ENCODE assay signal across 8 cellular contexts in the genomic region with DNA sequence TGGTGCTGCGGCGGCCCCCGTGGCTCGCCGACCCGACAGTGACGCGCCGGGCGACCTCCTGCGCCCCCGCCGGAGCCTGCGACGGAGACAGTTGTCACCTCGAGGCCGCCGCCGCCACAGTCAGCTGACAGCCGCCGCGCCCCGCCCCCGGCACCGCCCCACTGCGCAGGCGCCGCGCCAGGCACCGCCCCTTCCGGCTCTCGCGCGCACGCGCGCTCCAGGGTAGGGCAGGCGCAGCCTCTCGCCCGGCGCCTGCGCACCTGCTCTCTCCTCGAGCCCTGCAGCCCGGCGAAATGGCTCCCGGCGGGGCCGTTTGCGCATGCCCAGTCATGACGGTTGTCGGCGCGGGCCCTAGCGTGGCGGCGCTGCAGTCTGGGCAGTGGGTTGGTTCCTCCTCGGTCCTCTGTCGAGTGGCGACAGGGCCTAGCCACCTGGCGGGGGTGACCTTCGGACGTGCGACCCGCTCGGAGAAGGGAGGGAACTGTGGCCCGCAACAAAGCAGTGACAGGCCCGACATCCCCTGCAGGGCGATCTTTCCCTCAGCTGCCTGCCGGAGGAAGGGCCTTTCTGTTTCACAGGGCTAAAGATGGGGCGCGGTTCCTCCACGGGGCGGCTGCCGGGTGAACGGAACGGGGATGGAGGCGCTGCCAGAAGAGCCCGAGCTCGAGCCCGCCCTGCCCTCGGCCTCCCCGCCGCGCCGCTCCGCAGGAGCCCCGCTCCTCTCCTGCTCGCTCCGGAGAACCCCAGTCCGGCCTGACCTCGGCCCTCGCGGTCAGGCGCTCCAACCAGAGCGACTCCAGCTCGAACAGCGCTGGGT. TPM values are rescaled to one million over a fixed set of nuclear protein-coding genes. Genes with fewer than 3 reads are reported as not detected.
A peak's percentile ranks its signal among the peaks of the same experiment; 100 is the strongest.
DNase-seq lines count a peak whose midpoint lies in the region; ATAC-seq and TF ChIP-seq lines count a peak whose summit lies in the region.

A gene (minus strand): TSS at position 135 of the 817 bp plus-strand sequence. CDS start 134 bp downstream, at position 1.

- peaks cover 15% of the 10 kb centered on the region for H3K36me3 Mint-ChIP-seq in activated CD4-positive, alpha-beta T cell treated with anti-CD3 and anti-CD28 coated beads, Interleukin-2, amount 10 ng/mL, durations not matched to agents 24 days and 14 days (ENCODE audit: low read depth)

- no peaks in the 10 kb centered on the region for H3K27me3 ChIP-seq in BLaER1 treated with 17β-estradiol and CSF1 and Interleukin-3, amounts not matched to agents 10 nM and 100 nM

- H3K4me2 ChIP-seq in BLaER1 treated with 17β-estradiol and CSF1 and Interleukin-3, amounts not matched to agents 10 nM and 100 nM = peak within 1 kb of the TSS; percentile 93 to 100 (median 98)

- peak; percentile 98 for DNase-seq in GM19240 (ENCODE audit: insufficient read length, low spot score)
- peak; percentile 50 for DNase-seq in NCI-H524 treated with DMSO at 0.1 percent for 48 hours (lab: John Stamatoyannopoulos, UW)
- DNase-seq in activated CD4-positive, alpha-beta T cell treated with anti-CD3 and anti-CD28 coated beads, Interleukin-2, amount 10 ng/mL, durations not matched to agents 24 days and 14 days = peak; percentile 99
- DNase-seq in coronary artery (ENCODE audit: low spot score) = peak; percentile 96
- peak; percentile 98 for DNase-seq in left kidney (ENCODE audit: low read depth, low spot score)
- DNase-seq in stimulated activated CD4-positive, alpha-beta T cell treated with anti-CD3 and anti-CD28 coated beads, Interleukin-1b, Interleukin-23, amount 100 ng/mL, for 48 hours = peak; percentile 97

- intact Hi-C loops in activated CD4-positive, alpha-beta T cell treated with anti-CD3 and anti-CD28 coated beads, Interleukin-2, amount 10 ng/mL, durations not matched to agents 24 days and 14 days (cut with micrococcal nuclease) = loop anchor here (1.0 to 2.0 kb wide), 3 partner anchors 27 to 73 kb away; no protein-coding TSS in a partner anchor

- H3K9me3 Mint-ChIP-seq in activated CD4-positive, alpha-beta T cell treated with anti-CD3 and anti-CD28 coated beads, Interleukin-2, amount 10 ng/mL, durations not matched to agents 24 days and 14 days = peaks cover 26% of the 10 kb centered on the region

- no peak for TF ChIP-seq CTCF in coronary artery (IDR thresholded peaks at IDR 0.05)

- H3K4me3 ChIP-seq in BLaER1 treated with 17β-estradiol and CSF1 and Interleukin-3, amounts not matched to agents 10 nM and 100 nM = peak within 1 kb of the TSS; percentile 76 to 99 (median 93)
- H3K4me3 ChIP-seq in coronary artery = peak within 1 kb of the TSS; percentile 96

- H3K27ac ChIP-seq in BLaER1 treated with 17β-estradiol and CSF1 and Interleukin-3, amounts not matched to agents 10 nM and 100 nM = peak within 1 kb of the TSS; percentile 82 to 97 (median 91)
- peak within 1 kb of the TSS; percentile 96 to 97 for H3K27ac ChIP-seq in coronary artery

- H3K27ac Mint-ChIP-seq in activated CD4-positive, alpha-beta T cell treated with anti-CD3 and anti-CD28 coated beads, Interleukin-2, amount 10 ng/mL, durations not matched to agents 24 days and 14 days = peak within 1 kb of the TSS; percentile 94

- peaks cover 62 to 66% (median 64%) of the 10 kb centered on the region in 10 experiments for H3K4me1 ChIP-seq in BLaER1 treated with 17β-estradiol and CSF1 and Interleukin-3, amounts not matched to agents 10 nM and 100 nM

- H3K9ac ChIP-seq in BLaER1 treated with 17β-estradiol and CSF1 and Interleukin-3, amounts not matched to agents 10 nM and 100 nM = peak within 1 kb of the TSS; percentile 89 to 94 (median 93)

- peaks cover 21% of the 10 kb centered on the region for H3K27me3 Mint-ChIP-seq in activated CD4-positive, alpha-beta T cell treated with anti-CD3 and anti-CD28 coated beads, Interleukin-2, amount 10 ng/mL, durations not matched to agents 24 days and 14 days

- peak; percentile 71 for ATAC-seq in HG03457 (IDR thresholded peaks at IDR 0.05; ENCODE audit: unreplicated experiment)

- H4K20me1 ChIP-seq in BLaER1 treated with 17β-estradiol and CSF1 and Interleukin-3, amounts not matched to agents 10 nM and 100 nM = peaks cover 37 to 45% (median 44%) of the 10 kb centered on the region in 11 experiments

- H3K36me3 ChIP-seq in BLaER1 treated with 17β-estradiol and CSF1 and Interleukin-3, amounts not matched to agents 10 nM and 100 nM = peaks cover 8 to 31% (median 17%) of the 10 kb centered on the region in 11 experiments; a peak in 20 of 22 replicates

- peaks cover 20 to 45% (median 26%) of the 10 kb centered on the region in 11 experiments; a peak in 21 of 22 replicates for H3K9me3 ChIP-seq in BLaER1 treated with 17β-estradiol and CSF1 and Interleukin-3, amounts not matched to agents 10 nM and 100 nM (replicated peaks in 1 of 11)

- peak within 1 kb of the TSS; percentile 87 for H3K4me3 Mint-ChIP-seq in activated CD4-positive, alpha-beta T cell treated with anti-CD3 and anti-CD28 coated beads, Interleukin-2, amount 10 ng/mL, durations not matched to agents 24 days and 14 days

- peaks cover 27% of the 10 kb centered on the region for H3K4me1 Mint-ChIP-seq in activated CD4-positive, alpha-beta T cell treated with anti-CD3 and anti-CD28 coated beads, Interleukin-2, amount 10 ng/mL, durations not matched to agents 24 days and 14 days

RNA-seq across cellular contexts. Expression of the gene that starts here (rescaled TPM):
- 32.4 and 38.9 TPM in 2 replicates for total RNA-seq in activated CD4-positive, alpha-beta T cell treated with anti-CD3 and anti-CD28 coated beads, Interleukin-2, amount 10 ng/mL, durations not matched to agents 24 days and 14 days

Comparison
In these comparisons a context has a peak if more than half of its experiments do, and no peak if none do; other contexts are left out.
1. Peak in every context shown above with its lines: DNase-seq, ATAC-seq, H3K4me3 ChIP-seq and H3K27ac ChIP-seq.